Comparison of ENCODE assay signal across 26 cellular contexts in the genomic region with DNA sequence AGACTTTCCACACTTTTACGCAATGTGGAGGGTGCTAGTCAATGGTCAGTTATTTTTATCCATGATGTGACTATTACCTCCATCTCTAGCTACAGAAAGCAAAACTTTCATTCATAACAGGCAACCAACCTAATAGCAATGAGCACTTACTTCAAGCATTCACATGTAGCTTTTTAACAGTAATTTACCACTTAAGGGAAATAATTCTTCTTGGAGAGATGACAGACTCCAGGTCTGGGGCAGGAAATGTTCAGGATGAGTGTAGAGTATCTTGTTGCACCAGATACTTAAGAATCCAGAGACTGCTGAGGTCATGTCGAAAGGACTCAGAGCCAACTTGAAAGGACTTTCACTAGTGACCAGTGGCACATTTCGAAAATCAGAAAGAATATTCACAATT.
"Had no signal": no experiment of that assay in that cellular context is flagged by ENCODE, and none has a peak within 500 bp of the region (broad histone marks: within the 10 kb centered on the region; RNA-seq: fewer than 3 reads in every experiment).

No MANE protein-coding gene starts in this region.

- DNase-seq: activated CD4-positive, alpha-beta memory T cell treated with anti-CD3 and anti-CD28 coated beads for 36 hours; activated CD4-positive, alpha-beta T cell treated with anti-CD3 and anti-CD28 coated beads for 4 hours; activated CD8-positive, alpha-beta memory T cell treated with anti-CD3 and anti-CD28 coated beads, Interleukin-2, amount 50 U/mL, for 4 hours; activated effector memory CD4-positive, alpha-beta T cell treated with anti-CD3 and anti-CD28 coated beads, Interleukin-2, amount 50 U/mL, for 16 hours; activated naive CD4-positive, alpha-beta T cell treated with anti-CD3 and anti-CD28 coated beads for 36 hours; activated naive CD8-positive, alpha-beta T cell treated with anti-CD3 and anti-CD28 coated beads for 36 hours; activated T-cell treated with anti-CD3 and anti-CD28 coated beads, Interleukin-2, amount 50 U/mL, for 1 hour; adrenal gland; aorta; cerebellar nuclear complex; colonic mucosa; effector memory CD4-positive, alpha-beta T cell; gastrocnemius medialis; glutamatergic neuron; kidney; left colon; lower lobe of right lung; mesendoderm; posterior cingulate gyrus; right cardiac atrium; stimulated activated CD4-positive, alpha-beta T cell treated with anti-CD3 and anti-CD28 coated beads, Interleukin-2, amount 100 ng/mL, for 48 hours; stimulated activated naive CD8-positive, alpha-beta T cell treated with anti-CD3 and anti-CD28 coated beads, Interleukin-15, Interleukin-2, amounts not matched to agents 100 U/mL and 50 U/mL, for 24 hours; testis had no signal

- ATAC-seq: gastrocnemius medialis; left colon; lower lobe of right lung; natural killer cell treated with Interleukin-12 subunit alpha and Interleukin-12 subunit beta and Interleukin-15 and Interleukin-18, amount 100 ng/mL, for 72 hours; right cardiac atrium; stimulated activated naive CD8-positive, alpha-beta T cell treated with anti-CD3 and anti-CD28 coated beads, Interleukin-15, Interleukin-2, amounts not matched to agents 100 U/mL and 50 U/mL, for 24 hours had no signal

- H3K4me1 ChIP-seq: adrenal gland, colonic mucosa, gastrocnemius medialis, lower lobe of right lung had no signal

- H3K27me3 ChIP-seq: adrenal gland, colonic mucosa, gastrocnemius medialis, testis had no signal

- H3K27ac ChIP-seq: adrenal gland, cardiac muscle cell, colonic mucosa, gastrocnemius medialis, lower lobe of right lung, testis, VCaP had no signal

- H3K9me3 ChIP-seq: adrenal gland, colonic mucosa, gastrocnemius medialis, lower lobe of right lung, testis had no signal

- H3K4me3 ChIP-seq: adrenal gland, cardiac muscle cell, colonic mucosa, gastrocnemius medialis, lower lobe of right lung, testis had no signal

- H3K36me3 ChIP-seq: adrenal gland, cardiac muscle cell, colonic mucosa, gastrocnemius medialis, lower lobe of right lung had no signal
